Comparison of ENCODE assay signal across 8 cellular contexts in the genomic region with DNA sequence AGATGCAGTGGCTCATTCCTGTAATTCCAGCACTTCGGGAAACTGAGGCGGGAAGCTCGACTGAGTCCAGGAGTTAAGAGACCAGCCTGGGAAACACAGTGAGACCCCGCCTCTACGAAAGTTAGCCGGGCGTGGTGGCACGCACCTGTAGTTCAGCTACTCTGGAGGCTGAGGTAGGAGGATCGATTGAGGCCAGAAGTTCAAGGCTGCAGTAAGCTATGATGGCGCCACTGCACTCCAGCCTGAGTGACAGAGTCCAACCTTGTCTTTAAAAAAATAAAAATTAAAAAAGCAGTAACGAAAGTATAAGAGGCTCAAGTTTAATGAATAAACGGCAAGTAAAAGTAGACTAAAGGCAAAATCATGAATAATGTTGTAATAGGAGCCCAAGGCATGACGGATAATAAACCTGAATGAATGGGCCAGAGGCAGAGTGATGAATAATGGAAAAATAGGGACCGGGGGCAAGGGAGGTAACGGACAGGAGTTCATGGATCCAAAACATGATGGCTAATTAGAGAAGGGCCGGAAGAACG. TPM values are rescaled to one million over a fixed set of nuclear protein-coding genes. Genes with fewer than 3 reads are reported as not detected.
DNase-seq lines count a peak whose midpoint lies in the region; ATAC-seq and TF ChIP-seq lines count a peak whose summit lies in the region.

No MANE protein-coding gene starts in this region.

- H3K36me3 ChIP-seq in Karpas-422 (ENCODE audit: insufficient read depth, low read length), result peaks cover 17% of the 10 kb centered on the region
- peaks cover 10% of the 10 kb centered on the region for H3K36me3 ChIP-seq in colonic mucosa
- H3K36me3 ChIP-seq in muscle layer of duodenum (ENCODE audit: control insufficient read depth in 1 of 2, insufficient read depth in 2 of 2, low read length in 2 of 2), result peaks cover 13 to 35% of the 10 kb centered on the region in 2 donors

- intact Hi-C loops in colonic mucosa (cut with DNase I), result no loop called here

- peak overlapping the region; percentile 82; the same call in 1 of the 2 replicates for H2AFZ ChIP-seq in Karpas-422 (ENCODE audit: low read length)

- ATAC-seq in left lobe of liver (no peak), HG03039 (IDR thresholded peaks at IDR 0.05; ENCODE audit: unreplicated experiment) (no peak)

- H3K9me3 ChIP-seq in Karpas-422 (ENCODE audit: low read length) (no peaks in the 10 kb centered on the region), colonic mucosa (no peaks in the 10 kb centered on the region), muscle layer of duodenum (ENCODE audit: control insufficient read depth in 1 of 2, low read length in 2 of 2) (no peaks in the 10 kb centered on the region)

- H3K4me3 ChIP-seq in AG04449 (ENCODE audit: low read depth, low read length) (peak overlapping the region; percentile 68), Karpas-422 (ENCODE audit: low read length) (peak overlapping the region; percentile 54), colonic mucosa (peak overlapping the region; percentile 33), muscle layer of duodenum (ENCODE audit: low read depth in 1 of 2, low read length in 2 of 2) (peak overlapping the region; percentile 86 to 87)

- H3K27ac ChIP-seq in Karpas-422 (ENCODE audit: low read length) (peak overlapping the region; percentile 73), colonic mucosa (peak overlapping the region; percentile 80), muscle layer of duodenum (ENCODE audit: low read length) (peak overlapping the region; percentile 95)

- peaks cover 12% of the 10 kb centered on the region; the same call in 1 of the 2 replicates for H4K20me1 ChIP-seq in Karpas-422 (ENCODE audit: insufficient read depth, low read depth, low read length)

- DNase-seq in AG04449 (ENCODE audit: low read depth, low spot score) (no peak), Karpas-422 (no peak), colonic mucosa (no peak), NCI-H510A (lab: John Stamatoyannopoulos, UW) (no peak), left lobe of liver (ENCODE audit: low spot score) (no peak)
- no peak for DNase-seq in stimulated activated naive CD4-positive, alpha-beta T cell treated with Interleukin-2 at 50 U/mL for 16 hours (lab: John Stamatoyannopoulos, UW)

- CTCF ChIA-PET in AG04449 (lab: Yijun Ruan, JAX), result interaction anchor here (1.1 to 1.6 kb wide), 3 partner anchors 13 to 62 kb away, joined by 3 to 6 read pairs (median 3); no protein-coding TSS in a partner anchor

- no peaks in the 10 kb centered on the region for H3K9me2 ChIP-seq in Karpas-422 (replicated peaks; ENCODE audit: insufficient read depth, low read length)

- H3K9ac ChIP-seq in Karpas-422 (ENCODE audit: low read length), result peak overlapping the region; percentile 58
- peak overlapping the region; percentile 38 to 46 for H3K9ac ChIP-seq in colonic mucosa (ENCODE audit: low read depth in 2 of 2, low read length in 2 of 2)

- peaks cover 35% of the 10 kb centered on the region for H3K79me2 ChIP-seq in Karpas-422 (ENCODE audit: low read length)

- POLR2A ChIA-PET in AG04449 (lab: Yijun Ruan, JAX), result interaction anchor here (0.7 to 1.6 kb wide), 5 partner anchors 16 to 207 kb away, joined by 3 to 4 read pairs (median 3); partner anchors contain the start of genes APOE and NECTIN2

- no peak for TF ChIP-seq CTCF in AG04449 (IDR thresholded peaks at IDR 0.05; ENCODE audit: insufficient read depth, low read length, missing control alignments)
- no peak for TF ChIP-seq CTCF in colonic mucosa (IDR thresholded peaks at IDR 0.05)

- H3K4me2 ChIP-seq in Karpas-422 (ENCODE audit: low read depth, low read length, poor library complexity, severe bottlenecking), result peak overlapping the region; percentile 68

- H3K27me3 ChIP-seq in Karpas-422 (ENCODE audit: low read length) (no peaks in the 10 kb centered on the region), colonic mucosa (no peaks in the 10 kb centered on the region), muscle layer of duodenum (ENCODE audit: low read depth, low read length) (no peaks in the 10 kb centered on the region)

- H3K4me1 ChIP-seq in Karpas-422 (ENCODE audit: low read length) (peaks cover 18% of the 10 kb centered on the region), colonic mucosa (peaks cover 11% of the 10 kb centered on the region), muscle layer of duodenum (ENCODE audit: control insufficient read depth in 1 of 2, insufficient read depth in 2 of 2, low read length in 2 of 2) (peaks cover 12 to 23% of the 10 kb centered on the region in 2 donors)

RNA-seq across cellular contexts. Expression of gene TOMM40, which starts 1.2 kb away (rescaled TPM):
- 25.6 and 64.7 TPM in 2 replicates for total RNA-seq in Karpas-422 (2014; rRNA removed; shearing (Covaris generic); ENCODE audit: low replicate concordance)
- total RNA-seq in colonic mucosa, result 100 to 1,000 TPM in 1 of 2 donors, 10 to 100 TPM in 1; 60.0 to 167 TPM
- total RNA-seq in left lobe of liver, result 28.8 TPM

RNA-seq across cellular contexts. Expression of gene APOE, which starts 15.7 kb away (rescaled TPM):
- 1.3 and 1.9 TPM in 2 replicates for total RNA-seq in Karpas-422 (2014; rRNA removed; shearing (Covaris generic); ENCODE audit: low replicate concordance)
- 10 to 100 TPM; 36.3 to 78.9 TPM for total RNA-seq in colonic mucosa
- 5,009 TPM for total RNA-seq in left lobe of liver

RNA-seq across cellular contexts. Expression of gene APOC1, which starts 24.5 kb away (rescaled TPM):
- not detected in 2 replicates for total RNA-seq in Karpas-422 (2014; rRNA removed; shearing (Covaris generic); ENCODE audit: low replicate concordance)
- 10 to 100 TPM; 10.4 to 19.9 TPM for total RNA-seq in colonic mucosa
- total RNA-seq in left lobe of liver, result 6,817 TPM

RNA-seq across cellular contexts. Expression of gene NECTIN2, which starts 43.8 kb away (rescaled TPM):
- total RNA-seq in Karpas-422 (2014; rRNA removed; shearing (Covaris generic); ENCODE audit: low replicate concordance), result 2.0 TPM in 1 of 2 replicates, not detected in the other
- total RNA-seq in colonic mucosa, result 100 to 1,000 TPM; 115 to 121 TPM
- 70.4 TPM for total RNA-seq in left lobe of liver

RNA-seq across cellular contexts. Expression of gene APOC4, which starts 52.1 kb away (rescaled TPM):
- total RNA-seq in Karpas-422 (2014; rRNA removed; shearing (Covaris generic); ENCODE audit: low replicate concordance), result not detected in 2 replicates
- total RNA-seq in colonic mucosa, result not detected
- total RNA-seq in left lobe of liver, result 297 TPM

Comparison
In these comparisons a context has a peak if more than half of its experiments do, and no peak if none do; other contexts are left out.
1. H3K4me3 ChIP-seq: peak in every context shown above with its lines; median percentile 86 in muscle layer of duodenum; 68 in AG04449; 54 in Karpas-422; 33 in colonic mucosa.
2. RNA of gene APOE, which starts 15.7 kb away (total RNA-seq): 5,009 TPM in left lobe of liver (single experiment); 36.3 to 78.9 TPM in colonic mucosa and 1.3 to 1.9 TPM in Karpas-422; every median in the first group is over 10 times any median in the second.
3. RNA of gene APOC1, which starts 24.5 kb away (total RNA-seq): 6,817 TPM in left lobe of liver (single experiment); 10.4 to 19.9 TPM in colonic mucosa and not detected in Karpas-422; every median in the first group is over 100 times any median in the second.
4. Peak in every context shown above with its lines, with median percentiles within 50 percentile points of each other: H3K27ac ChIP-seq.